Comparison of ENCODE assay signal across 15 cellular contexts in the genomic region with DNA sequence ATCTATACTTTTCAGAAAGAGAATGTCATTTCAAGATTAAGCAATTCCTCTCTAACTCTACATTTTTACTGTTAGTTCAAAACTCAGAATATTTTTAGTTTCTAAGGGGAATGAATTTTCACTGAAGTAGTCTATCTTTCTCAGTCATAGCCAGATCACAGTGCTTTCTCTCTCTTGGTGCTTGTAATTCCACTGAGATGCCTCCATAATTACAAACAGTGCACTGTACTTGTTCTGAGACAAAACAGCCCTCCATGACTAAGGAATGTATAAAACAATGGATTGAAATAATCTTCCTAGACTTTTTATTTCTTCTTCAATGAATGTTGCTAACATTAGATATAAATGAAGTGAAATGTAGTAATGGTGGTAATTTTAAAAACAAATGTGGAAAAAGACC.
A peak's percentile ranks its signal among the peaks of the same experiment; 100 is the strongest.
DNase-seq lines count a peak whose midpoint lies in the region; ATAC-seq and TF ChIP-seq lines count a peak whose summit lies in the region.
"Had no signal": no experiment of that assay in that cellular context is flagged by ENCODE, and none has a peak within 500 bp of the region (broad histone marks: within the 10 kb centered on the region; RNA-seq: fewer than 3 reads in every experiment).

No MANE protein-coding gene starts in this region.

- H3K18ac ChIP-seq in IMR-90 (ENCODE audit: low read depth, low read length): no peak overlapping the region

- CTCF ChIA-PET in IMR-90 (lab: Yijun Ruan, JAX): no interaction called here

- H2AK5ac ChIP-seq in IMR-90 (ENCODE audit: low read depth, low read length): no peak overlapping the region

- no peaks in the 10 kb centered on the region for H3K36me3 ChIP-seq in IMR-90 (ENCODE audit: control insufficient read depth, insufficient read depth, low read length)
- no peaks in the 10 kb centered on the region for H3K36me3 ChIP-seq in smooth muscle cell (ENCODE audit: low read depth)
- no peaks in the 10 kb centered on the region for H3K36me3 ChIP-seq in right lobe of liver

- no peak for TF ChIP-seq CTCF in IMR-90 (conservative IDR thresholded peaks at IDR 0.05; ENCODE audit: low read depth, low read length)
- TF ChIP-seq CTCF in fibroblast of mammary gland (conservative IDR thresholded peaks at IDR 0.05; ENCODE audit: control insufficient read depth, insufficient read depth, low read depth, low read length): no peak
- TF ChIP-seq CTCF in smooth muscle cell (IDR thresholded peaks at IDR 0.05; ENCODE audit: borderline replicate concordance, insufficient read depth, poor library complexity, severe bottlenecking): no peak
- no peak for TF ChIP-seq CTCF in right lobe of liver (IDR thresholded peaks at IDR 0.05)

- no peak overlapping the region for H3K4ac ChIP-seq in IMR-90 (ENCODE audit: low read depth, low read length)

- no peak overlapping the region for H2AK9ac ChIP-seq in IMR-90 (replicated peaks; ENCODE audit: low read depth, low read length, poor library complexity)

- H3K4me1 ChIP-seq in IMR-90 (ENCODE audit: control insufficient read depth, insufficient read depth, low read length): peaks cover 7% of the 10 kb centered on the region
- no peaks in the 10 kb centered on the region for H3K4me1 ChIP-seq in smooth muscle cell (ENCODE audit: low read depth)
- H3K4me1 ChIP-seq in right lobe of liver: no peaks in the 10 kb centered on the region

- no peak overlapping the region for H2BK20ac ChIP-seq in IMR-90 (ENCODE audit: low read depth, low read length)

- H2AFZ ChIP-seq in IMR-90 (replicated peaks; ENCODE audit: low read length, poor library complexity) (no peak overlapping the region), smooth muscle cell (ENCODE audit: low read depth) (peak overlapping the region; percentile 44)

- in situ Hi-C loops in IMR-90 (cut with MboI; ENCODE audit: low sequenced_read_pairs): no loop called here

- H3K27me3 ChIP-seq in IMR-90 (ENCODE audit: control insufficient read depth, insufficient read depth, low read length) (no peaks in the 10 kb centered on the region), smooth muscle cell (ENCODE audit: low read depth) (no peaks in the 10 kb centered on the region), right lobe of liver (no peaks in the 10 kb centered on the region)

- H3K56ac ChIP-seq in IMR-90 (ENCODE audit: extremely low read depth, insufficient read depth, low read length): no peak overlapping the region

- H3K79me1 ChIP-seq in IMR-90 (ENCODE audit: low read depth in 1 of 2, low read length in 2 of 2): no peaks in the 10 kb centered on the region

- no peak overlapping the region for H3K14ac ChIP-seq in IMR-90 (replicated peaks; ENCODE audit: low read depth, low read length)

- no peaks in the 10 kb centered on the region for H3K9me3 ChIP-seq in IMR-90 (ENCODE audit: control insufficient read depth, insufficient read depth, low read length)
- no peaks in the 10 kb centered on the region for H3K9me3 ChIP-seq in smooth muscle cell (replicated peaks; ENCODE audit: low read depth)
- H3K9me3 ChIP-seq in right lobe of liver: no peaks in the 10 kb centered on the region

- peaks cover 4% of the 10 kb centered on the region for H3F3A ChIP-seq in smooth muscle cell (ENCODE audit: low read depth)

- H3K27ac ChIP-seq in IMR-90 (ENCODE audit: insufficient read depth, low read length) (no peak overlapping the region), smooth muscle cell (ENCODE audit: low read depth) (peak overlapping the region; percentile 52), right lobe of liver (no peak overlapping the region)

- H4K8ac ChIP-seq in IMR-90 (ENCODE audit: low read depth in 2 of 2, low read length in 2 of 2): no peak overlapping the region

- no peaks in the 10 kb centered on the region for H3K79me2 ChIP-seq in smooth muscle cell (ENCODE audit: low read depth)

- intact Hi-C loops in IMR-90 (cut with micrococcal nuclease): no loop called here
- intact Hi-C loops in right lobe of liver (cut with DNase I): no loop called here

- ATAC-seq in IMR-90 (ENCODE audit: low read depth) (peak; percentile 77), HG03039 (IDR thresholded peaks at IDR 0.05; ENCODE audit: unreplicated experiment) (no peak), right lobe of liver (no peak)
- ATAC-seq: CD8-positive, alpha-beta T cell; HCT116 had no signal

- TF ChIP-seq RAD21 in IMR-90 (IDR thresholded peaks at IDR 0.05; ENCODE audit: low read length): no peak

- H2BK120ac ChIP-seq in IMR-90 (ENCODE audit: low read depth, low read length): no peak overlapping the region

- H4K20me1 ChIP-seq in IMR-90 (ENCODE audit: insufficient read depth, low read length) (no peaks in the 10 kb centered on the region), smooth muscle cell (ENCODE audit: low read depth) (no peaks in the 10 kb centered on the region)

- BruUV-seq in IMR-90 (replicated peaks; lab: Mats Ljungman, UMichigan): no TSS peak

- no peak overlapping the region for H2BK15ac ChIP-seq in IMR-90 (ENCODE audit: low read depth, low read length)

- no peak overlapping the region for H2BK5ac ChIP-seq in IMR-90 (ENCODE audit: low read depth, low read length, poor library complexity, severe bottlenecking)

- DNase-seq in AG20443 (ENCODE audit: low spot score): peak; percentile 10
- peak; percentile 13 for DNase-seq in IMR-90
- DNase-seq in fibroblast of mammary gland (ENCODE audit: low read depth): peak; percentile 15
- no peak for DNase-seq in smooth muscle cell (lab: John Stamatoyannopoulos, UW; ENCODE audit: unreplicated experiment)
- DNase-seq in GM19238 (ENCODE audit: insufficient read length, low spot score): no peak
- DNase-seq in right lobe of liver: no peak
- DNase-seq in occipital lobe (lab: John Stamatoyannopoulos, UW): no peak
- DNase-seq: ACHN; CD8-positive, alpha-beta T cell; COR-L47; DND-41; GF-D8; KG1 had no signal

- H3K9me1 ChIP-seq in IMR-90 (ENCODE audit: insufficient read depth, low read length): no peaks in the 10 kb centered on the region; the same call in 1 of the 2 replicates

- no peak overlapping the region for H4K91ac ChIP-seq in IMR-90 (ENCODE audit: insufficient read depth, low read depth, low read length)

- H4K5ac ChIP-seq in IMR-90 (ENCODE audit: low read depth, low read length): no peak overlapping the region

- H3K9ac ChIP-seq in IMR-90 (ENCODE audit: low read depth, low read length) (no peak overlapping the region), smooth muscle cell (ENCODE audit: low read depth) (no peak overlapping the region)

- H3K4me3 ChIP-seq in IMR-90 (ENCODE audit: insufficient read depth, low read depth, low read length) (no peak overlapping the region), fibroblast of mammary gland (ENCODE audit: control insufficient read depth, low read depth, low read length) (no peak overlapping the region), smooth muscle cell (no peak overlapping the region), right lobe of liver (no peak overlapping the region)

- H3K4me2 ChIP-seq in IMR-90 (ENCODE audit: low read depth, low read length) (no peak overlapping the region), smooth muscle cell (peak overlapping the region; percentile 30)

- H3K23ac ChIP-seq in IMR-90 (ENCODE audit: low read depth, low read length): no peak overlapping the region

- POLR2A ChIA-PET in IMR-90 (lab: Charles Lee; ENCODE audit: unreplicated experiment): no interaction called here

- dilution Hi-C loops in IMR-90 (cut with HindIII; ENCODE audit: low sequenced_read_pairs, unreplicated experiment): no loop called here

- TF ChIP-seq POLR2A in IMR-90 (IDR thresholded peaks at IDR 0.05; ENCODE audit: low read depth, low read length) (no peak), right lobe of liver (IDR thresholded peaks at IDR 0.05) (no peak)

TF ChIP-seq in IMR-90, 13 proteins besides CTCF, POLR2A, EP300 and RAD21:
- TF ChIP-seq, protein P1, sequence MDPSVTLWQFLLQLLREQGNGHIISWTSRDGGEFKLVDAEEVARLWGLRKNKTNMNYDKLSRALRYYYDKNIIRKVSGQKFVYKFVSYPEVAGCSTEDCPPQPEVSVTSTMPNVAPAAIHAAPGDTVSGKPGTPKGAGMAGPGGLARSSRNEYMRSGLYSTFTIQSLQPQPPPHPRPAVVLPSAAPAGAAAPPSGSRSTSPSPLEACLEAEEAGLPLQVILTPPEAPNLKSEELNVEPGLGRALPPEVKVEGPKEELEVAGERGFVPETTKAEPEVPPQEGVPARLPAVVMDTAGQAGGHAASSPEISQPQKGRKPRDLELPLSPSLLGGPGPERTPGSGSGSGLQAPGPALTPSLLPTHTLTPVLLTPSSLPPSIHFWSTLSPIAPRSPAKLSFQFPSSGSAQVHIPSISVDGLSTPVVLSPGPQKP (IDR thresholded peaks at IDR 0.05; ENCODE audit: borderline replicate concordance, low read depth, low read length): no peak
- no peak for TF ChIP-seq BHLHE40 (IDR thresholded peaks at IDR 0.05; ENCODE audit: low read depth, low read length)
- no peak for TF ChIP-seq MXI1 (IDR thresholded peaks at IDR 0.05; ENCODE audit: borderline replicate concordance, low read depth, low read length)
- TF ChIP-seq, protein P2, sequence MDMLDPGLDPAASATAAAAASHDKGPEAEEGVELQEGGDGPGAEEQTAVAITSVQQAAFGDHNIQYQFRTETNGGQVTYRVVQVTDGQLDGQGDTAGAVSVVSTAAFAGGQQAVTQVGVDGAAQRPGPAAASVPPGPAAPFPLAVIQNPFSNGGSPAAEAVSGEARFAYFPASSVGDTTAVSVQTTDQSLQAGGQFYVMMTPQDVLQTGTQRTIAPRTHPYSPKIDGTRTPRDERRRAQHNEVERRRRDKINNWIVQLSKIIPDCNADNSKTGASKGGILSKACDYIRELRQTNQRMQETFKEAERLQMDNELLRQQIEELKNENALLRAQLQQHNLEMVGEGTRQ (IDR thresholded peaks at IDR 0.05; ENCODE audit: low read depth, low read length): no peak
- TF ChIP-seq RFX5 (IDR thresholded peaks at IDR 0.05; ENCODE audit: low read depth, low read length): no peak
- TF ChIP-seq MAZ (IDR thresholded peaks at IDR 0.05; ENCODE audit: borderline replicate concordance, low read depth, low read length): no peak

Comparison
In these comparisons a context has a peak if more than half of its experiments do, and no peak if none do; other contexts are left out.
1. DNase-seq: peak in AG20443 (single experiment), IMR-90 (single experiment) and fibroblast of mammary gland (single experiment); none in smooth muscle cell (single experiment), GM19238 (single experiment), right lobe of liver (0 of 3) and occipital lobe (single experiment).